In genomic region chr4:110009526-110009925, GRCh38 we compare ENCODE assay signal across 20 cellular contexts.
A peak's percentile ranks its signal among the peaks of the same experiment; 100 is the strongest.
DNase-seq lines count a peak whose midpoint lies in the region; ATAC-seq and TF ChIP-seq lines count a peak whose summit lies in the region.
"Had no signal": no experiment of that assay in that cellular context is flagged by ENCODE, and none has a peak within 500 bp of the region (broad histone marks: within the 10 kb centered on the region; RNA-seq: fewer than 3 reads in every experiment).

No MANE protein-coding gene starts in this region.

- no peaks in the 10 kb centered on the region for H3F3A ChIP-seq in GM23338 (replicated peaks; ENCODE audit: low read depth)

- no peaks in the 10 kb centered on the region for H3K79me2 ChIP-seq in GM23338 (replicated peaks; ENCODE audit: insufficient read depth)

- DNase-seq in GM23338 (ENCODE audit: low spot score) (no peak), NCI-H146 (lab: John Stamatoyannopoulos, UW) (peak; percentile 52), NCI-H345 treated with DMSO at 0.1 percent for 48 hours (lab: John Stamatoyannopoulos, UW; ENCODE audit: unreplicated experiment) (peak; percentile 85), foreskin melanocyte (peak; percentile 6), AG08395 (ENCODE audit: low spot score) (no peak), spleen (no peak), tibial artery (no peak)
- no peak for DNase-seq in NK-92 treated with Interleukin-12 subunit alpha and Interleukin-12 subunit beta, amount 100 ng/mL, for 24 hours (lab: John Stamatoyannopoulos, UW)
- DNase-seq: ACHN, AML-193, DMS79, H7, IMR-90, Kasumi-1, MG63, NCI-H1048, NCI-H1694 treated with DMSO at 0.1 percent for 48 hours had no signal

- TF ChIP-seq CTCF in GM23338 (conservative IDR thresholded peaks at IDR 0.05; ENCODE audit: low read depth in 2 of 2) (no peak), spleen (IDR thresholded peaks at IDR 0.05 in 8 of 11, conservative IDR thresholded peaks at IDR 0.05 in 3 of 11) (no peak), tibial artery (IDR thresholded peaks at IDR 0.05) (no peak)

- no peaks in the 10 kb centered on the region for H3K36me3 Mint-ChIP-seq in GM23338 (ENCODE audit: low read depth)

- no peaks in the 10 kb centered on the region for H3K9me3 ChIP-seq in spleen
- no peaks in the 10 kb centered on the region for H3K9me3 ChIP-seq in tibial artery
- H3K9me3 ChIP-seq: MG63 had no signal

- no peak overlapping the region for H3K27ac ChIP-seq in GM23338 (ENCODE audit: low read depth)
- no peak overlapping the region for H3K27ac ChIP-seq in spleen
- H3K27ac ChIP-seq in tibial artery: no peak overlapping the region
- H3K27ac ChIP-seq: C4-2B, HL-60 had no signal

- H3K36me3 ChIP-seq in GM23338 (ENCODE audit: insufficient read depth) (no peaks in the 10 kb centered on the region), spleen (no peaks in the 10 kb centered on the region), tibial artery (no peaks in the 10 kb centered on the region)
- H3K36me3 ChIP-seq: MG63 had no signal

- H3K4me1 Mint-ChIP-seq in GM23338: peaks cover 14% of the 10 kb centered on the region

- 87 to 96% (median 91%) methylated on average over 2 of the region's 2 CpGs for WGBS in spleen, 5 donors

- ATAC-seq in GM23338: no peak
- ATAC-seq: Panc1 had no signal

- H4K20me1 ChIP-seq in GM23338 (replicated peaks; ENCODE audit: insufficient read depth): no peaks in the 10 kb centered on the region

- no peaks in the 10 kb centered on the region for H3K27me3 ChIP-seq in GM23338 (ENCODE audit: insufficient read depth)
- H3K27me3 ChIP-seq in spleen (replicated peaks in 1 of 7): peaks cover 0 to 6% (median 0%) of the 10 kb centered on the region in 7 donors
- H3K27me3 ChIP-seq in tibial artery: no peaks in the 10 kb centered on the region
- H3K27me3 ChIP-seq: MG63 had no signal

- H3K4me1 ChIP-seq in GM23338 (ENCODE audit: insufficient read depth) (no peaks in the 10 kb centered on the region), spleen (no peaks in the 10 kb centered on the region), tibial artery (no peaks in the 10 kb centered on the region)

- H3K4me3 Mint-ChIP-seq in GM23338: no peak overlapping the region

- no peaks in the 10 kb centered on the region for H3K9me2 ChIP-seq in GM23338 (ENCODE audit: insufficient read depth)

- no peak overlapping the region for H2AFZ ChIP-seq in GM23338

- H3K4me2 ChIP-seq in GM23338: no peak overlapping the region

- intact Hi-C loops in spleen (cut with DNase I; ENCODE audit: low total_unique reads): loop anchor here (5.0 kb wide), 1 partner anchor 503 kb away; no protein-coding TSS in a partner anchor
- intact Hi-C loops in tibial artery (cut with DNase I; ENCODE audit: low total_unique reads): no loop called here

- peak overlapping the region; percentile 15; the same call in 1 of the 2 replicates for H3K27ac Mint-ChIP-seq in GM23338

- H3K27me3 Mint-ChIP-seq in GM23338 (ENCODE audit: insufficient read depth, low read depth, poor library complexity): peaks cover 4% of the 10 kb centered on the region

- no peaks in the 10 kb centered on the region; the same call in 2 of the 3 replicates for H3K9me3 Mint-ChIP-seq in GM23338

- TF ChIP-seq POLR2A in spleen (IDR thresholded peaks at IDR 0.05): no peak

- H3K4me3 ChIP-seq in GM23338 (no peak overlapping the region), spleen (no peak overlapping the region), tibial artery (no peak overlapping the region)
- H3K4me3 ChIP-seq: MG63 had no signal

TF ChIP-seq in GM23338, 12 proteins besides CTCF, POLR2A, EP300 and RAD21:
- TF ChIP-seq ZNF331 (CRISPR knock-in tag; IDR thresholded peaks at IDR 0.05; ENCODE audit: low read depth) (no peak), ZNF114 (CRISPR knock-in tag; IDR thresholded peaks at IDR 0.05) (no peak), EZH2 (IDR thresholded peaks at IDR 0.05; ENCODE audit: low read depth, unreplicated experiment) (no peak)
- TF ChIP-seq, protein P1, sequence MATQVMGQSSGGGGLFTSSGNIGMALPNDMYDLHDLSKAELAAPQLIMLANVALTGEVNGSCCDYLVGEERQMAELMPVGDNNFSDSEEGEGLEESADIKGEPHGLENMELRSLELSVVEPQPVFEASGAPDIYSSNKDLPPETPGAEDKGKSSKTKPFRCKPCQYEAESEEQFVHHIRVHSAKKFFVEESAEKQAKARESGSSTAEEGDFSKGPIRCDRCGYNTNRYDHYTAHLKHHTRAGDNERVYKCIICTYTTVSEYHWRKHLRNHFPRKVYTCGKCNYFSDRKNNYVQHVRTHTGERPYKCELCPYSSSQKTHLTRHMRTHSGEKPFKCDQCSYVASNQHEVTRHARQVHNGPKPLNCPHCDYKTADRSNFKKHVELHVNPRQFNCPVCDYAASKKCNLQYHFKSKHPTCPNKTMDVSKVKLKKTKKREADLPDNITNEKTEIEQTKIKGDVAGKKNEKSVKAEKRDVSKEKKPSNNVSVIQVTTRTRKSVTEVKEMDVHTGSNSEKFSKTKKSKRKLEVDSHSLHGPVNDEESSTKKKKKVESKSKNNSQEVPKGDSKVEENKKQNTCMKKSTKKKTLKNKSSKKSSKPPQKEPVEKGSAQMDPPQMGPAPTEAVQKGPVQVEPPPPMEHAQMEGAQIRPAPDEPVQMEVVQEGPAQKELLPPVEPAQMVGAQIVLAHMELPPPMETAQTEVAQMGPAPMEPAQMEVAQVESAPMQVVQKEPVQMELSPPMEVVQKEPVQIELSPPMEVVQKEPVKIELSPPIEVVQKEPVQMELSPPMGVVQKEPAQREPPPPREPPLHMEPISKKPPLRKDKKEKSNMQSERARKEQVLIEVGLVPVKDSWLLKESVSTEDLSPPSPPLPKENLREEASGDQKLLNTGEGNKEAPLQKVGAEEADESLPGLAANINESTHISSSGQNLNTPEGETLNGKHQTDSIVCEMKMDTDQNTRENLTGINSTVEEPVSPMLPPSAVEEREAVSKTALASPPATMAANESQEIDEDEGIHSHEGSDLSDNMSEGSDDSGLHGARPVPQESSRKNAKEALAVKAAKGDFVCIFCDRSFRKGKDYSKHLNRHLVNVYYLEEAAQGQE (IDR thresholded peaks at IDR 0.05; ENCODE audit: unreplicated experiment): no peak
- TF ChIP-seq, protein P2, sequence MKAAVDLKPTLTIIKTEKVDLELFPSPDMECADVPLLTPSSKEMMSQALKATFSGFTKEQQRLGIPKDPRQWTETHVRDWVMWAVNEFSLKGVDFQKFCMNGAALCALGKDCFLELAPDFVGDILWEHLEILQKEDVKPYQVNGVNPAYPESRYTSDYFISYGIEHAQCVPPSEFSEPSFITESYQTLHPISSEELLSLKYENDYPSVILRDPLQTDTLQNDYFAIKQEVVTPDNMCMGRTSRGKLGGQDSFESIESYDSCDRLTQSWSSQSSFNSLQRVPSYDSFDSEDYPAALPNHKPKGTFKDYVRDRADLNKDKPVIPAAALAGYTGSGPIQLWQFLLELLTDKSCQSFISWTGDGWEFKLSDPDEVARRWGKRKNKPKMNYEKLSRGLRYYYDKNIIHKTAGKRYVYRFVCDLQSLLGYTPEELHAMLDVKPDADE (IDR thresholded peaks at IDR 0.05): no peak
TF ChIP-seq in GM23338: peak in this region for 0.

Comparison
In these comparisons a context has a peak if more than half of its experiments do, and no peak if none do; other contexts are left out.
1. DNase-seq: peak in NCI-H146 (single experiment), NCI-H345 treated with DMSO at 0.1 percent for 48 hours (single experiment) and foreskin melanocyte (single experiment); none in GM23338 (single experiment), AG08395 (single experiment), spleen (single experiment), tibial artery (0 of 2) and NK-92 treated with Interleukin-12 subunit alpha and Interleukin-12 subunit beta, amount 100 ng/mL, for 24 hours (single experiment).